ENCODE assay signal across 7 cellular contexts in genomic region chr7:154054664-154055063, GRCh38. TPM values are rescaled to one million over a fixed set of nuclear protein-coding genes. Genes with fewer than 3 reads are reported as not detected.
"Had no signal": no experiment of that assay in that cellular context is flagged by ENCODE, and none has a peak within 500 bp of the region (broad histone marks: within the 10 kb centered on the region; RNA-seq: fewer than 3 reads in every experiment).

No MANE protein-coding gene starts in this region.

RNA-seq across cellular contexts. Expression of gene DPP6, which starts 2.5 kb away (rescaled TPM):
- total RNA-seq: mononuclear cell, natural killer cell, osteoblast, pulmonary artery endothelial cell, right lobe of liver had no signal
- polyA plus RNA-seq: immature natural killer cell, smooth muscle cell had no signal
